ENCODE assay signal across 8 cellular contexts in genomic region chr5:98927988-98928801, GRCh38. TPM values are rescaled to one million over a fixed set of nuclear protein-coding genes. Genes with fewer than 3 reads are reported as not detected.
DNase-seq lines count a peak whose midpoint lies in the region; ATAC-seq and TF ChIP-seq lines count a peak whose summit lies in the region.

No MANE protein-coding gene starts in this region.

- no peaks in the 10 kb centered on the region for H3K9me2 ChIP-seq in GM23338 (ENCODE audit: insufficient read depth)

- peak overlapping the region; percentile 88 for H3K4me2 ChIP-seq in GM23338

- H3K79me2 ChIP-seq in GM23338 (replicated peaks; ENCODE audit: insufficient read depth) = peaks cover 63% of the 10 kb centered on the region

- ATAC-seq in GM23338 = peak; percentile 64

- H3K27me3 Mint-ChIP-seq in GM23338 (ENCODE audit: insufficient read depth, low read depth, poor library complexity) = peaks cover 11% of the 10 kb centered on the region
- H3K27me3 Mint-ChIP-seq in chondrocyte (ENCODE audit: low read depth) = no peaks in the 10 kb centered on the region

- H3K27ac Mint-ChIP-seq in GM23338 = peak overlapping the region; percentile 81
- H3K27ac Mint-ChIP-seq in chondrocyte (ENCODE audit: unreplicated experiment) = peak overlapping the region; percentile 100

- peaks cover 14% of the 10 kb centered on the region; the same call in 2 of the 3 replicates for H3K4me1 Mint-ChIP-seq in GM23338
- peaks cover 32% of the 10 kb centered on the region for H3K4me1 Mint-ChIP-seq in chondrocyte (ENCODE audit: low read depth)

- H3K27me3 ChIP-seq in GM06990 (replicated peaks; ENCODE audit: control insufficient read depth, insufficient read depth, low read length) (no peaks in the 10 kb centered on the region), GM23338 (ENCODE audit: insufficient read depth) (no peaks in the 10 kb centered on the region)

- peaks cover 27% of the 10 kb centered on the region for H4K20me1 ChIP-seq in GM23338 (replicated peaks; ENCODE audit: insufficient read depth)

- H3F3A ChIP-seq in GM23338 (replicated peaks; ENCODE audit: low read depth) = peaks cover 5% of the 10 kb centered on the region; the same call in 1 of the 2 replicates

- H3K4me3 Mint-ChIP-seq in GM23338 (peak overlapping the region; percentile 97), chondrocyte (ENCODE audit: unreplicated experiment) (peak overlapping the region; percentile 96)

- peaks cover 14% of the 10 kb centered on the region for H3K4me1 ChIP-seq in GM23338 (ENCODE audit: insufficient read depth)

- H3K27ac ChIP-seq in GM23338 (ENCODE audit: low read depth) = peak overlapping the region; percentile 93
- H3K27ac ChIP-seq in VCaP = peak overlapping the region; percentile 99

- DNase-seq in GM06990 (ENCODE audit: extremely low read depth, insufficient read length) (peak; percentile 73), GM23338 (ENCODE audit: low spot score) (peak; percentile 78), LHCN-M2 (ENCODE audit: low read depth) (peak; percentile 55), chondrocyte (ENCODE audit: low spot score) (no peak), kidney tubule cell (ENCODE audit: low spot score) (peak; percentile 58), inferior parietal cortex (ENCODE audit: extremely low spot score) (no peak)
- DNase-seq in stimulated activated CD4-positive, alpha-beta T cell treated with anti-CD3 and anti-CD28 coated beads, Interleukin-15, amount 100 ng/mL, for 24 hours = peak; percentile 65

- H3K36me3 Mint-ChIP-seq in GM23338 (ENCODE audit: low read depth) (peaks cover 32% of the 10 kb centered on the region), chondrocyte (ENCODE audit: low read depth) (peaks cover 1% of the 10 kb centered on the region)

- peak overlapping the region; percentile 99 for H3K4me3 ChIP-seq in GM06990 (replicated peaks; ENCODE audit: low read depth, low read length)
- H3K4me3 ChIP-seq in GM23338 = peak overlapping the region; percentile 79

- H2AFZ ChIP-seq in GM23338 = no peak overlapping the region

- H3K36me3 ChIP-seq in GM06990 (ENCODE audit: control insufficient read depth, insufficient read depth, low read length) (peaks cover 3% of the 10 kb centered on the region), GM23338 (ENCODE audit: insufficient read depth) (peaks cover 27% of the 10 kb centered on the region)

- H3K9me3 Mint-ChIP-seq in GM23338 = no peaks in the 10 kb centered on the region
- no peaks in the 10 kb centered on the region for H3K9me3 Mint-ChIP-seq in chondrocyte (ENCODE audit: low read depth)

- TF ChIP-seq CTCF in GM06990 (IDR thresholded peaks at IDR 0.05; ENCODE audit: insufficient read depth, low read length, poor library complexity, severe bottlenecking) = no peak
- no peak for TF ChIP-seq CTCF in GM23338 (conservative IDR thresholded peaks at IDR 0.05; ENCODE audit: low read depth in 2 of 2)
- TF ChIP-seq CTCF in VCaP (conservative IDR thresholded peaks at IDR 0.05) = no peak
- TF ChIP-seq CTCF in chondrocyte (IDR thresholded peaks at IDR 0.05) = peak; percentile 16

TF ChIP-seq in GM23338, 12 proteins besides CTCF, POLR2A, EP300 and RAD21:
- no peak for TF ChIP-seq EZH2 (IDR thresholded peaks at IDR 0.05; ENCODE audit: low read depth, unreplicated experiment)
- peak; percentile 25 for TF ChIP-seq REST (IDR thresholded peaks at IDR 0.05; ENCODE audit: unreplicated experiment)

RNA-seq across cellular contexts. Expression of gene CHD1, which starts 0.6 kb away (rescaled TPM):
- total RNA-seq in GM23338 (2014; rRNA removed; shearing (Covaris generic)) = 75.6 and 82.4 TPM in 2 replicates
- polyA plus RNA-seq in GM23338 (2016; fragmentation: Nextera tagmentation; extraction: Ambion mirVana) = 31.2 and 36.4 TPM in 2 replicates
- total RNA-seq in LHCN-M2 (2014; rRNA removed) (33.7 and 43.3 TPM in 2 replicates), chondrocyte (24.5 to 27.0 TPM (median 24.6 TPM) in 3 replicates)
- polyA plus RNA-seq in LHCN-M2 (2012) = 6.3 TPM

Comparison
In these comparisons a context has a peak if more than half of its experiments do, and no peak if none do; other contexts are left out.
1. DNase-seq: peak in GM06990 (single experiment), GM23338 (single experiment), LHCN-M2 (single experiment), kidney tubule cell (single experiment) and stimulated activated CD4-positive, alpha-beta T cell treated with anti-CD3 and anti-CD28 coated beads, Interleukin-15, amount 100 ng/mL, for 24 hours (single experiment); none in chondrocyte (single experiment) and inferior parietal cortex (single experiment).